Comparison of ENCODE assay signal across 21 cellular contexts in the genomic region with DNA sequence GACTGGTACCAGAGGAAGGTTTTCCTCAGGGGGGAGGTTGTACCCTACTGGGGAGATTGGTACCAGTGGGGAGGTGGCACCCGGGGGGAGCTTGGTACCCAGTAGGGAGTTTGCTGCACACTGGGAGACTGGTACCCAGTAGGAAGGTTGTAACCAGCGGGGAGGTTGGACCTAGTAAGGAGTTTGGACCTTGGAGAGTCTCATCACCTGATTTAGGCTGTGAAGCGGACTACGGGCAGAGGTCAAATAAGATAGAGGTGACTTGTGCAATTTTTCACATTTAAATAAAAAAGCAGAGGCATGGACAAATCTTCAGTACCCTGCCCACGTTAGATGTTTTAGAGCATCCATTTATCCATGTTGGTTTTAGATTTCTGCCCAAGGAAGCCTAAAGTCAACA.
"Had no signal": no experiment of that assay in that cellular context is flagged by ENCODE, and none has a peak within 500 bp of the region (broad histone marks: within the 10 kb centered on the region; RNA-seq: fewer than 3 reads in every experiment).

No MANE protein-coding gene starts in this region.

- H3K27ac Mint-ChIP-seq: activated naive CD4-positive, alpha-beta T cell treated with anti-CD3 and anti-CD28 coated beads, Interleukin-2, amount 10 ng/mL, durations not matched to agents 7 days and 5 days; activated T-helper 1 cell treated with anti-CD3 and anti-CD28 coated beads, Interleukin-12 subunit alpha, Interleukin-12 subunit beta, Interleukin-2, Interleukin-4 antibody, amounts not matched to agents 30 ng/mL and 10 ng/mL and 1 ng/mL, durations not matched to agents 14 hours and 24 hours and 36 hours; dendritic cell treated with granulocyte-macrophage colony-stimulating factor and Interleukin-4, amounts not matched to agents 40 ng/mL and 50 ng/mL, for 4 days; T-helper 1 cell treated with Interleukin-12 subunit alpha and Interleukin-12 subunit beta and Interleukin-4 antibody, amounts not matched to agents 30 μg/mL and 1 μg/mL, for 36 hours had no signal

- DNase-seq: activated CD4-positive, alpha-beta T cell treated with anti-CD3 and anti-CD28 coated beads for 4 hours; activated CD4-positive, alpha-beta T cell treated with anti-CD3 and anti-CD28 coated beads, Interleukin-2, amount 50 U/mL, for 4 hours; activated CD8-positive, alpha-beta memory T cell treated with anti-CD3 and anti-CD28 coated beads for 24 hours; activated effector memory CD4-positive, alpha-beta T cell treated with anti-CD3 and anti-CD28 coated beads, Interleukin-2, amount 50 U/mL, for 16 hours; activated naive CD4-positive, alpha-beta T cell treated with anti-CD3 and anti-CD28 coated beads, Interleukin-2, amount 10 ng/mL, durations not matched to agents 7 days and 5 days; central memory CD4-positive, alpha-beta T cell; esophagus squamous epithelium; mesendoderm; mucosa of descending colon; nephron progenitor cell; pancreas; psoas muscle; spleen; stimulated activated naive CD4-positive, alpha-beta T cell; T-helper 9 cell; transverse colon had no signal

- H3K4me3 Mint-ChIP-seq: activated naive CD4-positive, alpha-beta T cell treated with anti-CD3 and anti-CD28 coated beads, Interleukin-2, amount 10 ng/mL, durations not matched to agents 7 days and 5 days; activated T-helper 1 cell treated with anti-CD3 and anti-CD28 coated beads, Interleukin-12 subunit alpha, Interleukin-12 subunit beta, Interleukin-2, Interleukin-4 antibody, amounts not matched to agents 30 ng/mL and 10 ng/mL and 1 ng/mL, durations not matched to agents 14 hours and 24 hours and 36 hours; dendritic cell treated with granulocyte-macrophage colony-stimulating factor and Interleukin-4, amounts not matched to agents 40 ng/mL and 50 ng/mL, for 4 days; nephron progenitor cell; T-helper 1 cell treated with Interleukin-12 subunit alpha and Interleukin-12 subunit beta and Interleukin-4 antibody, amounts not matched to agents 30 μg/mL and 1 μg/mL, for 36 hours had no signal

- H3K27ac ChIP-seq: neutrophil, pancreas, psoas muscle, spleen, transverse colon, VCaP had no signal

- H3K4me1 ChIP-seq: pancreas, psoas muscle, spleen, transverse colon had no signal

- H3K9me3 ChIP-seq: esophagus squamous epithelium, mucosa of descending colon, neutrophil, pancreas, psoas muscle, spleen, transverse colon had no signal

- H3K27me3 ChIP-seq: esophagus squamous epithelium, neutrophil, pancreas, spleen, transverse colon had no signal

- ATAC-seq: mucosa of descending colon, pancreas, psoas muscle had no signal

- H3K4me3 ChIP-seq: esophagus squamous epithelium, mucosa of descending colon, pancreas, psoas muscle, spleen, transverse colon had no signal

- H3K36me3 ChIP-seq: esophagus squamous epithelium, neutrophil, pancreas, spleen, transverse colon had no signal

- H3K36me3 Mint-ChIP-seq: activated naive CD4-positive, alpha-beta T cell treated with anti-CD3 and anti-CD28 coated beads, Interleukin-2, amount 10 ng/mL, durations not matched to agents 7 days and 5 days had no signal
